Comparison of ENCODE assay signal across 19 cellular contexts in genomic region chr15:78537266-78537665, GRCh38.
"Had no signal": no experiment of that assay in that cellular context is flagged by ENCODE, and none has a peak within 500 bp of the region (broad histone marks: within the 10 kb centered on the region; RNA-seq: fewer than 3 reads in every experiment).

No MANE protein-coding gene starts in this region.

- H3K4me3 Mint-ChIP-seq: activated naive CD8-positive, alpha-beta T cell; activated T-cell treated with anti-CD3 and anti-CD28 coated beads, Interleukin-2, amount 50 U/mL, for 24 hours; activated T-helper 17 cell treated with anti-CD3 and anti-CD28 coated beads, Interleukin-2, amount 50 U/mL, for 72 hours; naive thymus-derived CD8-positive, alpha-beta T cell; stimulated activated memory B cell treated with anti-CD40 and anti-IgM and Interleukin-4, amounts not matched to agents 10 μg/mL and 1 μg/mL and 100 μg/mL, for 72 hours; WTC11 had no signal

- H3K27me3 Mint-ChIP-seq: activated naive CD8-positive, alpha-beta T cell; activated T-cell treated with anti-CD3 and anti-CD28 coated beads, Interleukin-2, amount 50 U/mL, for 24 hours; activated T-helper 17 cell treated with anti-CD3 and anti-CD28 coated beads, Interleukin-2, amount 50 U/mL, for 72 hours; naive thymus-derived CD8-positive, alpha-beta T cell had no signal

- H3K4me1 ChIP-seq: parathyroid adenoma had no signal

- H3K4me3 ChIP-seq: breast epithelium, coronary artery, esophagus squamous epithelium, lung, right lobe of liver, skin epidermis, stomach, transverse colon had no signal

- H3K9ac ChIP-seq: parathyroid adenoma had no signal

- ATAC-seq: activated T-helper 17 cell treated with anti-CD3 and anti-CD28 coated beads, Interleukin-2, amount 50 U/mL, for 72 hours; naive thymus-derived CD8-positive, alpha-beta T cell; right lobe of liver; stimulated activated memory B cell treated with anti-CD40 and anti-IgM and Interleukin-4, amounts not matched to agents 10 μg/mL and 1 μg/mL and 100 μg/mL, for 72 hours; WTC11 had no signal

- DNase-seq: activated T-cell treated with anti-CD3 and anti-CD28 coated beads, Interleukin-2, amount 50 U/mL, for 24 hours; cerebellar nuclear complex; esophagus squamous epithelium; islet precursor cell; naive thymus-derived CD8-positive, alpha-beta T cell; right lobe of liver; stomach; T-helper 1 cell; T1000; transverse colon had no signal

- H3K27ac ChIP-seq: coronary artery, esophagus squamous epithelium, parathyroid adenoma, right lobe of liver, skin epidermis, stomach, transverse colon had no signal

- H3K9me3 ChIP-seq: breast epithelium, esophagus squamous epithelium, right lobe of liver, stomach, transverse colon had no signal

- H3K9me3 Mint-ChIP-seq: activated T-cell treated with anti-CD3 and anti-CD28 coated beads, Interleukin-2, amount 50 U/mL, for 24 hours; activated T-helper 17 cell treated with anti-CD3 and anti-CD28 coated beads, Interleukin-2, amount 50 U/mL, for 72 hours; naive thymus-derived CD8-positive, alpha-beta T cell; stimulated activated memory B cell treated with anti-CD40 and anti-IgM and Interleukin-4, amounts not matched to agents 10 μg/mL and 1 μg/mL and 100 μg/mL, for 72 hours; WTC11 had no signal

- H3K27ac Mint-ChIP-seq: activated T-cell treated with anti-CD3 and anti-CD28 coated beads, Interleukin-2, amount 50 U/mL, for 24 hours; activated T-helper 17 cell treated with anti-CD3 and anti-CD28 coated beads, Interleukin-2, amount 50 U/mL, for 72 hours; stimulated activated memory B cell treated with anti-CD40 and anti-IgM and Interleukin-4, amounts not matched to agents 10 μg/mL and 1 μg/mL and 100 μg/mL, for 72 hours; WTC11 had no signal

- H3K27me3 ChIP-seq: breast epithelium, esophagus squamous epithelium, right lobe of liver, stomach, transverse colon had no signal

- H3K36me3 ChIP-seq: breast epithelium had no signal
